10 cellular contexts compared by ENCODE assay signal in the genomic region with DNA sequence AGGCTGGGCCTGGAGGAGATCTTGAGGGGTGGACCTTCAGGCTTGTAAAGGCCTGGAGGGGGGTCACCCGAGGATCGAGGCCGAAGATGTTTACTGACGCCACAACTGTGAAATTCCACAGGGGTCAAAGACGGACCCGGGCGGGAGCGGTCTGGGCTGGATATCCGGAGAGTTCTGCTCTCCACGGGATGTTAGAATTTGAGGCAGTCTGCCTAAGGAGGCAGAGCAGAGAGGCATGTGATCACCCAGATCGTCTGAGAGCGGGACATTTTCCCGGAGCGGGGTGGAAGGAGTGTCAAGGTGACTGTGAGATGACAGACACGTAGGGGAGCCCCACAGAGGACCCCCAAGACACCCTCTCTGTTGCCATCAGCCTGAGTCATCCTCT. TPM values are rescaled to one million over a fixed set of nuclear protein-coding genes. Genes with fewer than 3 reads are reported as not detected.
DNase-seq lines count a peak whose midpoint lies in the region; ATAC-seq and TF ChIP-seq lines count a peak whose summit lies in the region.
"Had no signal": no experiment of that assay in that cellular context is flagged by ENCODE, and none has a peak within 500 bp of the region (broad histone marks: within the 10 kb centered on the region; RNA-seq: fewer than 3 reads in every experiment).

No MANE protein-coding gene starts in this region.

- peaks cover 26% of the 10 kb centered on the region for H3K4me1 Mint-ChIP-seq in CD14-positive monocyte
- H3K4me1 Mint-ChIP-seq in central memory CD8-positive, alpha-beta T cell = peaks cover 19% of the 10 kb centered on the region
- peaks cover 4 to 34% (median 22%) of the 10 kb centered on the region in 7 donors for H3K4me1 Mint-ChIP-seq in naive thymus-derived CD4-positive, alpha-beta T cell

- CTCF ChIA-PET in naive thymus-derived CD4-positive, alpha-beta T cell (lab: Charles Lee) = no interaction called here

- H3K4me3 ChIP-seq in naive thymus-derived CD4-positive, alpha-beta T cell (ENCODE audit: low read length) = no peak overlapping the region

- H3K4me1 ChIP-seq in naive thymus-derived CD4-positive, alpha-beta T cell (ENCODE audit: control insufficient read depth in 2 of 2, insufficient read depth in 2 of 2, low read length in 2 of 2) = no peaks in the 10 kb centered on the region

- H3K9me3 ChIP-seq in naive thymus-derived CD4-positive, alpha-beta T cell (ENCODE audit: control insufficient read depth in 2 of 3, low read length in 3 of 3) = no peaks in the 10 kb centered on the region

- no peak overlapping the region for H3K27ac ChIP-seq in naive thymus-derived CD4-positive, alpha-beta T cell (ENCODE audit: low read depth, low read length)

- peak overlapping the region; percentile 72 to 86 for H3K4me3 Mint-ChIP-seq in CD14-positive monocyte
- H3K4me3 Mint-ChIP-seq in central memory CD8-positive, alpha-beta T cell = no peak overlapping the region
- peak overlapping the region in 2 of 10 donors; percentile 29 to 60 for H3K4me3 Mint-ChIP-seq in naive thymus-derived CD4-positive, alpha-beta T cell

- POLR2A ChIA-PET in naive thymus-derived CD4-positive, alpha-beta T cell (lab: Charles Lee) = no interaction called here

- H3K36me3 Mint-ChIP-seq in CD14-positive monocyte = peaks cover 19 to 29% of the 10 kb centered on the region in 2 donors
- peaks cover 4% of the 10 kb centered on the region for H3K36me3 Mint-ChIP-seq in central memory CD8-positive, alpha-beta T cell (ENCODE audit: insufficient read depth)
- peaks cover 0 to 3% (median 3%) of the 10 kb centered on the region in 5 donors for H3K36me3 Mint-ChIP-seq in naive thymus-derived CD4-positive, alpha-beta T cell

- DNase-seq in CD14-positive monocyte (ENCODE audit: low spot score) = no peak
- no peak for DNase-seq in central memory CD8-positive, alpha-beta T cell (ENCODE audit: low spot score in 2 of 2)
- peak; percentile 59 for DNase-seq in iris pigment epithelial cell (ENCODE audit: low read depth)
- DNase-seq in retina = peak; percentile 59
- DNase-seq in naive thymus-derived CD4-positive, alpha-beta T cell = no peak
- DNase-seq in stimulated activated CD4-positive, alpha-beta T cell treated with anti-CD3 and anti-CD28 coated beads, Interleukin-4, amount 100 ng/mL, for 1 hour = no peak
- DNase-seq: CD4-positive, CD25-positive, alpha-beta regulatory T cell had no signal

- H3K27me3 Mint-ChIP-seq in CD14-positive monocyte (ENCODE audit: low read depth in 3 of 3) = peaks cover 11 to 20% (median 14%) of the 10 kb centered on the region in 3 donors
- H3K27me3 Mint-ChIP-seq in central memory CD8-positive, alpha-beta T cell = no peaks in the 10 kb centered on the region
- H3K27me3 Mint-ChIP-seq in naive thymus-derived CD4-positive, alpha-beta T cell = no peaks in the 10 kb centered on the region
- H3K27me3 Mint-ChIP-seq: CD4-positive, CD25-positive, alpha-beta regulatory T cell had no signal

- H3K9me3 Mint-ChIP-seq in CD14-positive monocyte = no peaks in the 10 kb centered on the region
- no peaks in the 10 kb centered on the region for H3K9me3 Mint-ChIP-seq in central memory CD8-positive, alpha-beta T cell
- H3K9me3 Mint-ChIP-seq in naive thymus-derived CD4-positive, alpha-beta T cell = no peaks in the 10 kb centered on the region
- H3K9me3 Mint-ChIP-seq: CD4-positive, CD25-positive, alpha-beta regulatory T cell had no signal

- peaks cover 0 to 11% (median 5%) of the 10 kb centered on the region in 3 experiments for H3K36me3 ChIP-seq in naive thymus-derived CD4-positive, alpha-beta T cell (ENCODE audit: control insufficient read depth in 2 of 3, insufficient read depth in 3 of 3, low read length in 3 of 3)

- no peaks in the 10 kb centered on the region for H3K27me3 ChIP-seq in naive thymus-derived CD4-positive, alpha-beta T cell (ENCODE audit: control insufficient read depth in 2 of 2, insufficient read depth in 2 of 2, low read length in 2 of 2)

- H3K27ac Mint-ChIP-seq in CD14-positive monocyte = peak overlapping the region in 1 of 7 donors; percentile 63
- H3K27ac Mint-ChIP-seq in central memory CD8-positive, alpha-beta T cell (ENCODE audit: low read depth) = peak overlapping the region; percentile 81
- H3K27ac Mint-ChIP-seq in naive thymus-derived CD4-positive, alpha-beta T cell = peak overlapping the region in 1 of 9 donors; percentile 38
- H3K27ac Mint-ChIP-seq: CD4-positive, CD25-positive, alpha-beta regulatory T cell had no signal

- intact Hi-C loops in CD14-positive monocyte (cut with micrococcal nuclease) = no loop called here
- intact Hi-C loops in naive thymus-derived CD4-positive, alpha-beta T cell (cut with micrococcal nuclease) = no loop called here

- no peak for TF ChIP-seq CTCF in CD14-positive monocyte (IDR thresholded peaks at IDR 0.05)

- no peak for ATAC-seq in central memory CD8-positive, alpha-beta T cell (replicated peaks; ENCODE audit: extremely low read depth, poor library complexity, severe bottlenecking)
- ATAC-seq in naive thymus-derived CD4-positive, alpha-beta T cell = no peak
- ATAC-seq in GM21737 (IDR thresholded peaks at IDR 0.05; ENCODE audit: unreplicated experiment) = no peak
- no peak for ATAC-seq in HG03108 (IDR thresholded peaks at IDR 0.05; ENCODE audit: unreplicated experiment)

RNA-seq across cellular contexts. Expression of gene KLHL26, which starts 13.2 kb away (rescaled TPM):
- polyA plus RNA-seq in CD14-positive monocyte = 1 to 10 TPM; 1.6 to 2.0 TPM
- total RNA-seq in naive thymus-derived CD4-positive, alpha-beta T cell = 10 to 100 TPM in 4 of 5 experiments, 1 to 10 TPM in 1; 9.5 to 16.3 (median 12.7) TPM
- polyA plus RNA-seq in naive thymus-derived CD4-positive, alpha-beta T cell = 1 to 10 TPM; 3.7 to 6.1 TPM

RNA-seq across cellular contexts. Expression of gene CRTC1, which starts 33.4 kb away (rescaled TPM):
- under 1 TPM; 0.28 to 0.55 TPM for polyA plus RNA-seq in CD14-positive monocyte
- 10 to 100 TPM in 4 of 5 experiments, 1 to 10 TPM in 1; 8.4 to 23.4 (median 22.3) TPM for total RNA-seq in naive thymus-derived CD4-positive, alpha-beta T cell
- polyA plus RNA-seq in naive thymus-derived CD4-positive, alpha-beta T cell = 1 to 10 TPM in 1 of 2 donors, under 1 TPM in 1; 0.97 to 1.7 TPM

RNA-seq across cellular contexts. Expression of gene TMEM59L, which starts 37.4 kb away (rescaled TPM):
- not detected for polyA plus RNA-seq in CD14-positive monocyte
- total RNA-seq in naive thymus-derived CD4-positive, alpha-beta T cell = under 1 TPM in 2 of 5 experiments, not detected in 3; 0.22 to 0.24 TPM
- polyA plus RNA-seq in naive thymus-derived CD4-positive, alpha-beta T cell = under 1 TPM; 0.37 to 0.74 TPM
- total RNA-seq: activated CD8-positive, alpha-beta memory T cell treated with anti-CD3 and anti-CD28 coated beads for 36 hours; CD4-positive, CD25-positive, alpha-beta regulatory T cell had no signal
- polyA plus RNA-seq: CD4-positive, CD25-positive, alpha-beta regulatory T cell had no signal

RNA-seq across cellular contexts. Expression of gene CRLF1, which starts 43.4 kb away (rescaled TPM):
- under 1 TPM in 1 of 2 donors, not detected in 1; 0.19 TPM for polyA plus RNA-seq in CD14-positive monocyte
- not detected for total RNA-seq in naive thymus-derived CD4-positive, alpha-beta T cell
- under 1 TPM; 0.28 to 0.49 TPM for polyA plus RNA-seq in naive thymus-derived CD4-positive, alpha-beta T cell
- total RNA-seq: CD4-positive, CD25-positive, alpha-beta regulatory T cell had no signal

Comparison
In these comparisons a context has a peak if more than half of its experiments do, and no peak if none do; other contexts are left out.
1. DNase-seq: peak in iris pigment epithelial cell (single experiment) and retina (single experiment); none in CD14-positive monocyte (single experiment), central memory CD8-positive, alpha-beta T cell (0 of 2), naive thymus-derived CD4-positive, alpha-beta T cell (0 of 9) and stimulated activated CD4-positive, alpha-beta T cell treated with anti-CD3 and anti-CD28 coated beads, Interleukin-4, amount 100 ng/mL, for 1 hour (single experiment).